Comparison of ENCODE assay signal across 1 cellular context in genomic region chr1:193059282-193060225, GRCh38.
TF ChIP-seq lines count a peak whose summit lies in the region.

Gene RO60, plus strand, starts transcription at chr1:193059612. Its CDS starts 9,443 bp downstream, at chr1:193069055.
A gene with protein sequence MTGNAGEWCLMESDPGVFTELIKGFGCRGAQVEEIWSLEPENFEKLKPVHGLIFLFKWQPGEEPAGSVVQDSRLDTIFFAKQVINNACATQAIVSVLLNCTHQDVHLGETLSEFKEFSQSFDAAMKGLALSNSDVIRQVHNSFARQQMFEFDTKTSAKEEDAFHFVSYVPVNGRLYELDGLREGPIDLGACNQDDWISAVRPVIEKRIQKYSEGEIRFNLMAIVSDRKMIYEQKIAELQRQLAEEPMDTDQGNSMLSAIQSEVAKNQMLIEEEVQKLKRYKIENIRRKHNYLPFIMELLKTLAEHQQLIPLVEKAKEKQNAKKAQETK (minus strand): TSS chr1:193059360. CDS start chr1:193059260, 100 bp downstream.

TF ChIP-seq in HepG2, 621 proteins besides CTCF, POLR2A, EP300 and RAD21 (continued from another document and continues in another):
- TF ChIP-seq, protein P1, sequence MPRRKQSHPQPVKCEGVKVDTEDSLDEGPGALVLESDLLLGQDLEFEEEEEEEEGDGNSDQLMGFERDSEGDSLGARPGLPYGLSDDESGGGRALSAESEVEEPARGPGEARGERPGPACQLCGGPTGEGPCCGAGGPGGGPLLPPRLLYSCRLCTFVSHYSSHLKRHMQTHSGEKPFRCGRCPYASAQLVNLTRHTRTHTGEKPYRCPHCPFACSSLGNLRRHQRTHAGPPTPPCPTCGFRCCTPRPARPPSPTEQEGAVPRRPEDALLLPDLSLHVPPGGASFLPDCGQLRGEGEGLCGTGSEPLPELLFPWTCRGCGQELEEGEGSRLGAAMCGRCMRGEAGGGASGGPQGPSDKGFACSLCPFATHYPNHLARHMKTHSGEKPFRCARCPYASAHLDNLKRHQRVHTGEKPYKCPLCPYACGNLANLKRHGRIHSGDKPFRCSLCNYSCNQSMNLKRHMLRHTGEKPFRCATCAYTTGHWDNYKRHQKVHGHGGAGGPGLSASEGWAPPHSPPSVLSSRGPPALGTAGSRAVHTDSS (CRISPR knock-in tag; conservative IDR thresholded peaks at IDR 0.05) = no peak
- TF ChIP-seq PPARG (CRISPR knock-in tag; conservative IDR thresholded peaks at IDR 0.05) (peak; percentile 67), TOE1 (CRISPR knock-in tag; IDR thresholded peaks at IDR 0.05) (peak; percentile 91; the same call in 1 of the 2 replicates), ZHX2 (IDR thresholded peaks at IDR 0.05; ENCODE audit: low read depth) (peak; percentile 81), ZHX2 (CRISPR knock-in tag; IDR thresholded peaks at IDR 0.05; ENCODE audit: borderline replicate concordance) (no peak), AGO1 (IDR thresholded peaks at IDR 0.05; ENCODE audit: low read depth, low read length, poor library complexity, severe bottlenecking) (peak; percentile 48), GATAD1 (CRISPR knock-in tag; IDR thresholded peaks at IDR 0.05) (peak; percentile 96), ZNF792 (CRISPR knock-in tag; IDR thresholded peaks at IDR 0.05) (peak; percentile 98), HDAC2 (CRISPR knock-in tag; IDR thresholded peaks at IDR 0.05) (peak; percentile 89), FOXA1 (IDR thresholded peaks at IDR 0.05) (no peak), FOXA1 (CRISPR knock-in tag; IDR thresholded peaks at IDR 0.05) (peak; percentile 55), ZNF709 (CRISPR knock-in tag; IDR thresholded peaks at IDR 0.05) (peak; percentile 85; the same call in 1 of the 2 replicates), KIAA2018 (CRISPR knock-in tag; IDR thresholded peaks at IDR 0.05; ENCODE audit: borderline replicate concordance) (peak; percentile 77; the same call in 1 of the 2 replicates), REPIN1 (CRISPR knock-in tag; IDR thresholded peaks at IDR 0.05; ENCODE audit: borderline replicate concordance, low read depth) (peak; percentile 92; the same call in 1 of the 2 replicates), TBX3 (IDR thresholded peaks at IDR 0.05; ENCODE audit: borderline replicate concordance) (peak; percentile 81; the same call in 1 of the 2 replicates), HOXA3 (CRISPR knock-in tag; IDR thresholded peaks at IDR 0.05) (peak; percentile 98), SSRP1 (CRISPR knock-in tag; IDR thresholded peaks at IDR 0.05) (no peak), ZBTB3 (CRISPR knock-in tag; IDR thresholded peaks at IDR 0.05; ENCODE audit: borderline replicate concordance, low read depth) (0 out of 2 replicates have a peak, but pooled peaks have one; percentile 67), MTF2 (CRISPR knock-in tag; IDR thresholded peaks at IDR 0.05; ENCODE audit: borderline replicate concordance) (no peak), RFX3 (CRISPR knock-in tag; IDR thresholded peaks at IDR 0.05) (no peak), GLI4 (CRISPR knock-in tag; IDR thresholded peaks at IDR 0.05; ENCODE audit: borderline replicate concordance) (peak; percentile 47; the same call in 1 of the 2 replicates), MIER2 (CRISPR knock-in tag; IDR thresholded peaks at IDR 0.05) (no peak), SOX6 (IDR thresholded peaks at IDR 0.05) (no peak), SOX6 (CRISPR knock-in tag; IDR thresholded peaks at IDR 0.05) (peak; percentile 75; the same call in 1 of the 2 replicates), ZNF564 (CRISPR knock-in tag; IDR thresholded peaks at IDR 0.05) (0 out of 2 replicates have a peak, but pooled peaks have one; percentile 56), PCBP2 (optimal IDR thresholded peaks at IDR 0.05; ENCODE audit: low read depth, low read length, poor library complexity, severe bottlenecking) (no peak), DMTF1 (CRISPR knock-in tag; IDR thresholded peaks at IDR 0.05) (peak; percentile 95; the same call in 1 of the 2 replicates), ZNF558 (CRISPR knock-in tag; IDR thresholded peaks at IDR 0.05; ENCODE audit: borderline replicate concordance) (peak; percentile 65; the same call in 1 of the 2 replicates)
- TF ChIP-seq, protein P2, sequence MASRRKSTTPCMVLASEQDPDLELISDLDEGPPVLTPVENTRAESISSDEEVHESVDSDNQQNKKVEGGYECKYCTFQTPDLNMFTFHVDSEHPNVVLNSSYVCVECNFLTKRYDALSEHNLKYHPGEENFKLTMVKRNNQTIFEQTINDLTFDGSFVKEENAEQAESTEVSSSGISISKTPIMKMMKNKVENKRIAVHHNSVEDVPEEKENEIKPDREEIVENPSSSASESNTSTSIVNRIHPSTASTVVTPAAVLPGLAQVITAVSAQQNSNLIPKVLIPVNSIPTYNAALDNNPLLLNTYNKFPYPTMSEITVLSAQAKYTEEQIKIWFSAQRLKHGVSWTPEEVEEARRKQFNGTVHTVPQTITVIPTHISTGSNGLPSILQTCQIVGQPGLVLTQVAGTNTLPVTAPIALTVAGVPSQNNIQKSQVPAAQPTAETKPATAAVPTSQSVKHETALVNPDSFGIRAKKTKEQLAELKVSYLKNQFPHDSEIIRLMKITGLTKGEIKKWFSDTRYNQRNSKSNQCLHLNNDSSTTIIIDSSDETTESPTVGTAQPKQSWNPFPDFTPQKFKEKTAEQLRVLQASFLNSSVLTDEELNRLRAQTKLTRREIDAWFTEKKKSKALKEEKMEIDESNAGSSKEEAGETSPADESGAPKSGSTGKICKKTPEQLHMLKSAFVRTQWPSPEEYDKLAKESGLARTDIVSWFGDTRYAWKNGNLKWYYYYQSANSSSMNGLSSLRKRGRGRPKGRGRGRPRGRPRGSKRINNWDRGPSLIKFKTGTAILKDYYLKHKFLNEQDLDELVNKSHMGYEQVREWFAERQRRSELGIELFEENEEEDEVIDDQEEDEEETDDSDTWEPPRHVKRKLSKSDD (CRISPR knock-in tag; IDR thresholded peaks at IDR 0.05; ENCODE audit: low read depth) = peak; percentile 93
- TF ChIP-seq, protein P3, sequence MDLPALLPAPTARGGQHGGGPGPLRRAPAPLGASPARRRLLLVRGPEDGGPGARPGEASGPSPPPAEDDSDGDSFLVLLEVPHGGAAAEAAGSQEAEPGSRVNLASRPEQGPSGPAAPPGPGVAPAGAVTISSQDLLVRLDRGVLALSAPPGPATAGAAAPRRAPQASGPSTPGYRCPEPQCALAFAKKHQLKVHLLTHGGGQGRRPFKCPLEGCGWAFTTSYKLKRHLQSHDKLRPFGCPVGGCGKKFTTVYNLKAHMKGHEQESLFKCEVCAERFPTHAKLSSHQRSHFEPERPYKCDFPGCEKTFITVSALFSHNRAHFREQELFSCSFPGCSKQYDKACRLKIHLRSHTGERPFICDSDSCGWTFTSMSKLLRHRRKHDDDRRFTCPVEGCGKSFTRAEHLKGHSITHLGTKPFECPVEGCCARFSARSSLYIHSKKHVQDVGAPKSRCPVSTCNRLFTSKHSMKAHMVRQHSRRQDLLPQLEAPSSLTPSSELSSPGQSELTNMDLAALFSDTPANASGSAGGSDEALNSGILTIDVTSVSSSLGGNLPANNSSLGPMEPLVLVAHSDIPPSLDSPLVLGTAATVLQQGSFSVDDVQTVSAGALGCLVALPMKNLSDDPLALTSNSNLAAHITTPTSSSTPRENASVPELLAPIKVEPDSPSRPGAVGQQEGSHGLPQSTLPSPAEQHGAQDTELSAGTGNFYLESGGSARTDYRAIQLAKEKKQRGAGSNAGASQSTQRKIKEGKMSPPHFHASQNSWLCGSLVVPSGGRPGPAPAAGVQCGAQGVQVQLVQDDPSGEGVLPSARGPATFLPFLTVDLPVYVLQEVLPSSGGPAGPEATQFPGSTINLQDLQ (CRISPR knock-in tag; IDR thresholded peaks at IDR 0.05) = peak; percentile 81; the same call in 1 of the 2 replicates
